In the genomic region with DNA sequence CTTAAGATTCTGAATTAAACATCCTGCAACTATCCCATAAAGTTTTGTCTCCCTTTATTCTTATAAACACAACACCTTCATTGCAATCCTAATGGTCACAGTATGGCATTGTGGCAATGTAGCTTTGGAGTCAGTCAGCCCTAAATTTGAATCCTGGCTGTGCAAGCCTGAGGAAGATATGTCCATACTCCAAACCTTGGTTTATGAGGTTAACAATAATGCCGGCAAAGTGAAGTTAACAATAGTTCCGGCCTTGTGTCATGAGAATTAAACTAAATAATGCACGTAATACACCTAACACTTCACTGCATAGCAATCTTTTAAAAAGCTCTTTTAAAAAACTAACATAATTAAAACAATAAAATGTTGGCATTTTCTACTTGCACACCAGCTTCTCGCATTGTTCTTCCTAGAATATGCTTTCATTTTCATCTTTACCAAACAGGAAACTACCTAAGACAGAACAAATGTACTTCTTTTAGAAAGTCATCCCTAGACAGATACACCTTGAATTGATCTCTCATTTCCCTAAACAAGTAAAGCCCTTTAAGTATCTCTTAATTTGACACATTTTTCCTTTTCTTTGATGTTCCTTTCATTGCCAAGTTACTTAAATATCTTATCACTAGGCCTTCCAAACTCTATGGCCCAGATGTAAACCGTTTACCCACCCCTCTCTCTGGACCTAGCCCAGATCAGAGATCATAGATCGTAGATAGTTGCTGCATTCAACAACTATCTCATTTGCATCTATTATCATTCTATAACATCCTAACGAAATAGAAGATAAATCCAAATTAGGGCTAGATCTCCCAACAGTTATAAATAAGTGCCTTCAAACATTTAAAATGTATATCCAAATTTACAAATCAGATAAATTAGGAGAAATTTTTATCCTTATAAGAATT, we compare ENCODE assay signal across 9 cellular contexts.
A peak's percentile ranks its signal among the peaks of the same experiment; 100 is the strongest.
DNase-seq lines count a peak whose midpoint lies in the region; ATAC-seq, FAIRE-seq and TF ChIP-seq lines count a peak whose summit lies in the region.
"Had no signal": no experiment of that assay in that cellular context is flagged by ENCODE, and none has a peak within 500 bp of the region (broad histone marks: within the 10 kb centered on the region; RNA-seq: fewer than 3 reads in every experiment).

No MANE protein-coding gene starts in this region.

- CTCF ChIA-PET in IMR-90 (lab: Yijun Ruan, JAX): no interaction called here

- H3K9me3 ChIP-seq in IMR-90 (ENCODE audit: control insufficient read depth, insufficient read depth, low read length): no peaks in the 10 kb centered on the region

- no peaks in the 10 kb centered on the region; the same call in 1 of the 2 replicates for H3K36me3 ChIP-seq in IMR-90 (ENCODE audit: control insufficient read depth, insufficient read depth, low read length)

- peak overlapping the region; percentile 29; the same call in 1 of the 2 replicates for H4K91ac ChIP-seq in IMR-90 (ENCODE audit: insufficient read depth, low read depth, low read length)

- peaks cover 39% of the 10 kb centered on the region for H3K4me1 ChIP-seq in IMR-90 (ENCODE audit: control insufficient read depth, insufficient read depth, low read length)

- no peak for TF ChIP-seq CTCF in IMR-90 (conservative IDR thresholded peaks at IDR 0.05; ENCODE audit: low read depth, low read length)

- BruUV-seq in IMR-90 (replicated peaks; lab: Mats Ljungman, UMichigan): no TSS peak

- 0 out of 2 replicates have a peak overlapping the region, but pooled peaks have one; percentile 17 for H3K23ac ChIP-seq in IMR-90 (ENCODE audit: low read depth, low read length)

- no peak for FAIRE-seq in GM12891 (lab: Jason Lieb, UNC)
- FAIRE-seq: bronchial epithelial cell had no signal

- no peak for TF ChIP-seq RAD21 in IMR-90 (IDR thresholded peaks at IDR 0.05; ENCODE audit: low read length)

- no peak overlapping the region for H3K18ac ChIP-seq in IMR-90 (ENCODE audit: low read depth, low read length)

- intact Hi-C loops in IMR-90 (cut with micrococcal nuclease) (no loop called here), left colon (cut with DNase I, micrococcal nuclease) (no loop called here)

- DNase-seq in GM12891 (ENCODE audit: insufficient read length, low spot score) (no peak), IMR-90 (no peak), left colon (no peak), COLO668 (lab: John Stamatoyannopoulos, UW; ENCODE audit: unreplicated experiment) (no peak), NCI-H526 treated with DMSO at 0.1 percent for 48 hours (lab: John Stamatoyannopoulos, UW) (no peak), iPS-NIHi11 (ENCODE audit: low spot score) (no peak)
- no peak for DNase-seq in stimulated activated CD4-positive, alpha-beta T cell treated with anti-CD3 and anti-CD28 coated beads, Interleukin-1b, Interleukin-23, amount 100 ng/mL, for 48 hours

- no peak overlapping the region for H2BK120ac ChIP-seq in IMR-90 (ENCODE audit: low read depth, low read length)

- H2AK5ac ChIP-seq in IMR-90 (ENCODE audit: low read depth, low read length): 0 out of 2 replicates have a peak overlapping the region, but pooled peaks have one; percentile 8

- no peak overlapping the region for H4K5ac ChIP-seq in IMR-90 (ENCODE audit: low read depth, low read length)

- in situ Hi-C loops in IMR-90 (cut with MboI; ENCODE audit: low sequenced_read_pairs): no loop called here

- H3K4me2 ChIP-seq in IMR-90 (ENCODE audit: low read depth, low read length): no peak overlapping the region; the same call in 1 of the 2 replicates

- peak overlapping the region in 1 of 2 experiments; percentile 61; a peak in 2 of 4 replicates for H4K8ac ChIP-seq in IMR-90 (ENCODE audit: low read depth in 2 of 2, low read length in 2 of 2)

- no peak overlapping the region for H3K4me3 ChIP-seq in IMR-90 (ENCODE audit: insufficient read depth, low read depth, low read length)

- POLR2A ChIA-PET in IMR-90 (lab: Charles Lee; ENCODE audit: unreplicated experiment): no interaction called here

- no peaks in the 10 kb centered on the region for H3K27me3 ChIP-seq in IMR-90 (ENCODE audit: control insufficient read depth, insufficient read depth, low read length)

- no peak overlapping the region for H3K4ac ChIP-seq in IMR-90 (ENCODE audit: low read depth, low read length)

- H2AK9ac ChIP-seq in IMR-90 (replicated peaks; ENCODE audit: low read depth, low read length, poor library complexity): no peak overlapping the region

- TF ChIP-seq POLR2A in GM12891 (IDR thresholded peaks at IDR 0.05; ENCODE audit: low read depth, low read length): no peak
- no peak for TF ChIP-seq POLR2A in IMR-90 (IDR thresholded peaks at IDR 0.05; ENCODE audit: low read depth, low read length)

- H2AFZ ChIP-seq in IMR-90 (replicated peaks; ENCODE audit: low read length, poor library complexity): no peak overlapping the region

- ATAC-seq in GM21515 (IDR thresholded peaks at IDR 0.05; ENCODE audit: unreplicated experiment): peak; percentile 80
- no peak for ATAC-seq in IMR-90 (ENCODE audit: low read depth)
- peak; percentile 63 for ATAC-seq in left colon

- dilution Hi-C loops in IMR-90 (cut with HindIII; ENCODE audit: low sequenced_read_pairs, unreplicated experiment): no loop called here

- H2BK20ac ChIP-seq in IMR-90 (ENCODE audit: low read depth, low read length): no peak overlapping the region

- peaks cover 29 to 78% of the 10 kb centered on the region in 2 experiments for H3K79me1 ChIP-seq in IMR-90 (ENCODE audit: low read depth in 1 of 2, low read length in 2 of 2)

- H3K9me1 ChIP-seq in IMR-90 (ENCODE audit: insufficient read depth, low read length): peaks cover 43% of the 10 kb centered on the region

- H2BK5ac ChIP-seq in IMR-90 (ENCODE audit: low read depth, low read length, poor library complexity, severe bottlenecking): peak overlapping the region; percentile 81

- no peak overlapping the region for H3K56ac ChIP-seq in IMR-90 (ENCODE audit: extremely low read depth, insufficient read depth, low read length)

- H3K27ac ChIP-seq in IMR-90 (ENCODE audit: insufficient read depth, low read length): no peak overlapping the region

- H3K9ac ChIP-seq in IMR-90 (ENCODE audit: low read depth, low read length): no peak overlapping the region

- no peak overlapping the region for H2BK15ac ChIP-seq in IMR-90 (ENCODE audit: low read depth, low read length)

- peaks cover 64% of the 10 kb centered on the region for H4K20me1 ChIP-seq in IMR-90 (ENCODE audit: insufficient read depth, low read length)

- H3K14ac ChIP-seq in IMR-90 (replicated peaks; ENCODE audit: low read depth, low read length): 0 out of 2 replicates have a peak overlapping the region, but pooled peaks have one; percentile 10

- WGBS in IMR-90 (ENCODE audit: extremely low coverage in 2 of 2, insufficient read length in 1 of 2), 2 experiments: 33% methylated on average over 1 of the region's 7 CpGs; no CpG with 5 or more reads in 1 of the 2 experiments

TF ChIP-seq in GM12891, 5 proteins besides CTCF, POLR2A, EP300 and RAD21:
- peak; percentile 60; the same call in 1 of the 2 replicates for TF ChIP-seq SPI1 (IDR thresholded peaks at IDR 0.05; ENCODE audit: low read depth, low read length)
- TF ChIP-seq POU2F2 (IDR thresholded peaks at IDR 0.05; ENCODE audit: low read depth, low read length): no peak

TF ChIP-seq in IMR-90, 13 proteins besides CTCF, POLR2A, EP300 and RAD21:
- TF ChIP-seq NFE2L2 (IDR thresholded peaks at IDR 0.05; ENCODE audit: low read depth, low read length) (no peak), RFX5 (IDR thresholded peaks at IDR 0.05; ENCODE audit: low read depth, low read length) (no peak), RCOR1 (IDR thresholded peaks at IDR 0.05; ENCODE audit: insufficient replicate concordance, low read length) (no peak), MXI1 (IDR thresholded peaks at IDR 0.05; ENCODE audit: borderline replicate concordance, low read depth, low read length) (no peak), SMC3 (IDR thresholded peaks at IDR 0.05; ENCODE audit: low read depth, low read length) (no peak), BHLHE40 (IDR thresholded peaks at IDR 0.05; ENCODE audit: low read depth, low read length) (no peak), USF2 (IDR thresholded peaks at IDR 0.05; ENCODE audit: low read depth, low read length) (no peak), CEBPB (IDR thresholded peaks at IDR 0.05; ENCODE audit: low read depth, low read length) (no peak), MAFK (IDR thresholded peaks at IDR 0.05; ENCODE audit: low read depth, low read length) (no peak), CHD1 (IDR thresholded peaks at IDR 0.05; ENCODE audit: low read depth, low read length) (no peak)
